In genomic region chrX:106999002-106999975, GRCh38 we compare ENCODE assay signal across 8 cellular contexts. TPM values are rescaled to one million over a fixed set of nuclear protein-coding genes. Genes with fewer than 3 reads are reported as not detected.
DNase-seq lines count a peak whose midpoint lies in the region; ATAC-seq and TF ChIP-seq lines count a peak whose summit lies in the region.

No MANE protein-coding gene starts in this region.

- peak overlapping the region; percentile 19 for H4K8ac ChIP-seq in trophoblast cell (ENCODE audit: low read depth, low read length)

- WGBS in trophoblast cell (ENCODE audit: extremely low coverage, insufficient coverage, insufficient read length): no CpG with 5 or more reads among the region's 88 CpGs

- ATAC-seq in GM21381 (IDR thresholded peaks at IDR 0.05; ENCODE audit: unreplicated experiment): peak; percentile 37
- peak; percentile 16 for ATAC-seq in activated naive CD8-positive, alpha-beta T cell treated with anti-CD3 and anti-CD28 coated beads, Interleukin-2, amount 50 U/mL, for 24 hours
- no peak for ATAC-seq in GM18861 (IDR thresholded peaks at IDR 0.05; ENCODE audit: unreplicated experiment)

- H3K23ac ChIP-seq in trophoblast cell (ENCODE audit: low read length): no peak overlapping the region

- TF ChIP-seq CTCF in cardiac muscle cell (IDR thresholded peaks at IDR 0.05; ENCODE audit: low read depth, low read length): peak; percentile 54

- H3K4me1 ChIP-seq in SJCRH30: peaks cover 8% of the 10 kb centered on the region
- peaks cover 7% of the 10 kb centered on the region for H3K4me1 ChIP-seq in cardiac muscle cell (ENCODE audit: low read depth)
- no peaks in the 10 kb centered on the region for H3K4me1 ChIP-seq in trophoblast cell (ENCODE audit: control insufficient read depth in 1 of 2, insufficient read depth in 2 of 2, low read length in 2 of 2)

- H2BK12ac ChIP-seq in trophoblast cell (ENCODE audit: low read length): no peak overlapping the region

- H3K4me3 Mint-ChIP-seq in activated naive CD8-positive, alpha-beta T cell treated with anti-CD3 and anti-CD28 coated beads, Interleukin-2, amount 50 U/mL, for 24 hours: peak overlapping the region; percentile 80

- peak overlapping the region; percentile 56 for H2BK5ac ChIP-seq in trophoblast cell (ENCODE audit: low read depth, low read length, poor library complexity)

- H3K4me1 Mint-ChIP-seq in activated naive CD8-positive, alpha-beta T cell treated with anti-CD3 and anti-CD28 coated beads, Interleukin-2, amount 50 U/mL, for 24 hours: peaks cover 3% of the 10 kb centered on the region

- peak overlapping the region; percentile 47 for H3K9ac ChIP-seq in trophoblast cell (ENCODE audit: low read length)

- H3K9me3 Mint-ChIP-seq in activated naive CD8-positive, alpha-beta T cell treated with anti-CD3 and anti-CD28 coated beads, Interleukin-2, amount 50 U/mL, for 24 hours: no peaks in the 10 kb centered on the region

- H3K14ac ChIP-seq in trophoblast cell (ENCODE audit: low read length): peak overlapping the region; percentile 82

- peak overlapping the region; percentile 94 for H3K4me2 ChIP-seq in trophoblast cell (ENCODE audit: low read length)

- H3K79me2 ChIP-seq in trophoblast cell (ENCODE audit: control insufficient read depth, insufficient read depth, low read length, poor library complexity): no peaks in the 10 kb centered on the region

- H3K27ac Mint-ChIP-seq in activated naive CD8-positive, alpha-beta T cell treated with anti-CD3 and anti-CD28 coated beads, Interleukin-2, amount 50 U/mL, for 24 hours: peak overlapping the region; percentile 29

- peak overlapping the region; percentile 29 for H3K18ac ChIP-seq in trophoblast cell (ENCODE audit: low read length)

- no peak overlapping the region for H2BK120ac ChIP-seq in trophoblast cell (ENCODE audit: insufficient read depth, low read length, poor library complexity)

- H3K27ac ChIP-seq in SJCRH30 (peak overlapping the region; percentile 58), cardiac muscle cell (no peak overlapping the region), trophoblast cell (ENCODE audit: low read depth, low read length) (peak overlapping the region; percentile 62)

- no peaks in the 10 kb centered on the region for H3K27me3 Mint-ChIP-seq in activated naive CD8-positive, alpha-beta T cell treated with anti-CD3 and anti-CD28 coated beads, Interleukin-2, amount 50 U/mL, for 24 hours

- H3K36me3 Mint-ChIP-seq in activated naive CD8-positive, alpha-beta T cell treated with anti-CD3 and anti-CD28 coated beads, Interleukin-2, amount 50 U/mL, for 24 hours (ENCODE audit: low read depth): no peaks in the 10 kb centered on the region

- peaks cover 2% of the 10 kb centered on the region for H3K79me1 ChIP-seq in trophoblast cell (ENCODE audit: low read length)

- H4K91ac ChIP-seq in trophoblast cell (ENCODE audit: low read depth, low read length): peak overlapping the region; percentile 62

- H3K4me3 ChIP-seq in SJCRH30 (peak overlapping the region; percentile 70), cardiac muscle cell (peak overlapping the region; percentile 85), trophoblast cell (ENCODE audit: low read depth, low read length) (peak overlapping the region; percentile 83)

- H3K36me3 ChIP-seq in SJCRH30 (no peaks in the 10 kb centered on the region; the same call in 1 of the 2 replicates), cardiac muscle cell (no peaks in the 10 kb centered on the region), trophoblast cell (ENCODE audit: control insufficient read depth in 1 of 2, insufficient read depth in 2 of 2, low read length in 2 of 2) (no peaks in the 10 kb centered on the region)

- H3K9me3 ChIP-seq in SJCRH30 (replicated peaks) (no peaks in the 10 kb centered on the region), cardiac muscle cell (ENCODE audit: low read depth) (no peaks in the 10 kb centered on the region), trophoblast cell (ENCODE audit: insufficient read depth, low read depth, low read length) (no peaks in the 10 kb centered on the region)

- peak; percentile 45 for DNase-seq in COLO668 (lab: John Stamatoyannopoulos, UW; ENCODE audit: unreplicated experiment)
- DNase-seq in HuH-7 (ENCODE audit: low spot score): peak; percentile 46
- DNase-seq in SJCRH30: peak; percentile 53 to 68
- DNase-seq in activated naive CD8-positive, alpha-beta T cell treated with anti-CD3 and anti-CD28 coated beads, Interleukin-2, amount 50 U/mL, for 24 hours: peak; percentile 39
- DNase-seq in cardiac muscle cell (ENCODE audit: low read depth in 1 of 2, low spot score in 1 of 2): peak; percentile 64 to 78
- DNase-seq in trophoblast cell: peak; percentile 53 to 66

- H4K12ac ChIP-seq in trophoblast cell (ENCODE audit: low read depth, low read length): peak overlapping the region; percentile 43

- H3K27me3 ChIP-seq in SJCRH30: no peaks in the 10 kb centered on the region
- no peaks in the 10 kb centered on the region for H3K27me3 ChIP-seq in cardiac muscle cell
- H3K27me3 ChIP-seq in trophoblast cell (ENCODE audit: insufficient read depth, low read length): no peaks in the 10 kb centered on the region

- H2AFZ ChIP-seq in trophoblast cell (ENCODE audit: insufficient read depth, low read length, poor library complexity): peak overlapping the region; percentile 63

- H3K4ac ChIP-seq in trophoblast cell (ENCODE audit: low read depth, low read length): no peak overlapping the region

- no peak overlapping the region for H2AK5ac ChIP-seq in trophoblast cell (ENCODE audit: low read length)

RNA-seq across cellular contexts. Expression of gene MORC4, which starts 0.7 kb away (rescaled TPM):
- 19.2 and 22.9 TPM in 2 replicates for total RNA-seq in SJCRH30 (2014; rRNA removed; shearing (Covaris generic))
- 6.3 and 13.0 TPM in 2 replicates for total RNA-seq in cardiac muscle cell
- 6.9 and 7.0 TPM in 2 replicates for polyA plus RNA-seq in cardiac muscle cell
- polyA plus RNA-seq in trophoblast cell (2013): 14.7 and 15.9 TPM in 2 replicates
